9 cellular contexts compared by ENCODE assay signal in genomic region chr3:186002884-186003472, GRCh38.
DNase-seq lines count a peak whose midpoint lies in the region; ATAC-seq lines count a peak whose summit lies in the region.
"Had no signal": no experiment of that assay in that cellular context is flagged by ENCODE, and none has a peak within 500 bp of the region (broad histone marks: within the 10 kb centered on the region; RNA-seq: fewer than 3 reads in every experiment).

No MANE protein-coding gene starts in this region.

- H3K4me3 ChIP-seq in mesenchymal stem cell (ENCODE audit: insufficient read depth in 1 of 2, low read depth in 1 of 2, low read length in 2 of 2), result no peak overlapping the region
- H3K4me3 ChIP-seq: esophagus squamous epithelium had no signal

- H3K9me3 ChIP-seq in mesenchymal stem cell (ENCODE audit: control insufficient read depth, low read length), result no peaks in the 10 kb centered on the region
- H3K9me3 ChIP-seq: esophagus squamous epithelium had no signal

- H2BK12ac ChIP-seq in mesenchymal stem cell (ENCODE audit: low read length in 2 of 2), result no peak overlapping the region

- no peak overlapping the region for H2BK15ac ChIP-seq in mesenchymal stem cell (ENCODE audit: low read depth, poor library complexity, severe bottlenecking)

- H3K4me2 ChIP-seq in mesenchymal stem cell (ENCODE audit: low read length, poor library complexity, severe bottlenecking), result no peak overlapping the region

- no peak overlapping the region for H2AFZ ChIP-seq in mesenchymal stem cell (ENCODE audit: low read depth, low read length)

- H3K79me1 ChIP-seq in mesenchymal stem cell (replicated peaks; ENCODE audit: low read length, poor library complexity, severe bottlenecking), result no peaks in the 10 kb centered on the region

- WGBS in mesenchymal stem cell, result 41% methylated on average over 3 of the region's 3 CpGs

- H3K27ac Mint-ChIP-seq in activated CD8-positive, alpha-beta T cell treated with anti-CD3 and anti-CD28 coated beads, Interleukin-2, amount 10 ng/mL, durations not matched to agents 7 days and 5 days, result no peak overlapping the region
- no peak overlapping the region for H3K27ac Mint-ChIP-seq in effector memory CD8-positive, alpha-beta T cell

- H3K4me1 ChIP-seq in mesenchymal stem cell (ENCODE audit: control insufficient read depth, insufficient read depth, low read depth, low read length), result peaks cover 2% of the 10 kb centered on the region
- H3K4me1 ChIP-seq: esophagus squamous epithelium had no signal

- H3K23ac ChIP-seq in mesenchymal stem cell (ENCODE audit: low read length in 2 of 2), result no peak overlapping the region

- H2BK120ac ChIP-seq in mesenchymal stem cell (ENCODE audit: low read depth, low read length), result no peak overlapping the region

- DNase-seq in NCI-H1694 treated with DMSO at 0.1 percent for 48 hours (lab: John Stamatoyannopoulos, UW), result peak; percentile 23
- DNase-seq in NCI-H1694 (lab: John Stamatoyannopoulos, UW), result no peak
- peak; percentile 56 for DNase-seq in HT1080 (ENCODE audit: low read depth)
- DNase-seq in activated CD8-positive, alpha-beta T cell treated with anti-CD3 and anti-CD28 coated beads, Interleukin-2, amount 10 ng/mL, durations not matched to agents 7 days and 5 days, result peak; percentile 31
- peak; percentile 21 for DNase-seq in mesenchymal stem cell
- no peak for DNase-seq in stimulated activated naive CD4-positive, alpha-beta T cell (lab: John Stamatoyannopoulos, UW)
- DNase-seq in effector memory CD8-positive, alpha-beta T cell, result no peak
- DNase-seq: esophagus squamous epithelium had no signal

- no peaks in the 10 kb centered on the region for H3K27me3 ChIP-seq in mesenchymal stem cell (ENCODE audit: control insufficient read depth in 1 of 2, insufficient read depth in 1 of 2, low read length in 2 of 2)

- no peak overlapping the region for H3K27ac ChIP-seq in mesenchymal stem cell (ENCODE audit: low read length, poor library complexity, severe bottlenecking)
- H3K27ac ChIP-seq: esophagus squamous epithelium had no signal

- no peak overlapping the region for H3K4ac ChIP-seq in mesenchymal stem cell (ENCODE audit: low read depth in 1 of 2, low read length in 2 of 2)

- ATAC-seq in activated CD8-positive, alpha-beta T cell treated with anti-CD3 and anti-CD28 coated beads, Interleukin-2, amount 10 ng/mL, durations not matched to agents 7 days and 5 days, result no peak
- ATAC-seq in GM18511 (IDR thresholded peaks at IDR 0.05; ENCODE audit: unreplicated experiment), result no peak
- no peak for ATAC-seq in effector memory CD8-positive, alpha-beta T cell (replicated peaks)

- H3K36me3 ChIP-seq in mesenchymal stem cell (ENCODE audit: control insufficient read depth in 1 of 2, insufficient read depth in 2 of 2, low read depth in 1 of 2, low read length in 2 of 2), result no peaks in the 10 kb centered on the region
- H3K36me3 ChIP-seq: esophagus squamous epithelium had no signal

- H3K4me3 Mint-ChIP-seq in activated CD8-positive, alpha-beta T cell treated with anti-CD3 and anti-CD28 coated beads, Interleukin-2, amount 10 ng/mL, durations not matched to agents 7 days and 5 days, result no peak overlapping the region
- no peak overlapping the region for H3K4me3 Mint-ChIP-seq in effector memory CD8-positive, alpha-beta T cell

- no peak overlapping the region for H4K91ac ChIP-seq in mesenchymal stem cell (ENCODE audit: low read length)

- H2BK5ac ChIP-seq in mesenchymal stem cell (ENCODE audit: low read depth, low read length, poor library complexity, severe bottlenecking), result no peak overlapping the region

- no peaks in the 10 kb centered on the region for H3K9me3 Mint-ChIP-seq in activated CD8-positive, alpha-beta T cell treated with anti-CD3 and anti-CD28 coated beads, Interleukin-2, amount 10 ng/mL, durations not matched to agents 7 days and 5 days (ENCODE audit: insufficient read depth)
- H3K9me3 Mint-ChIP-seq in effector memory CD8-positive, alpha-beta T cell, result no peaks in the 10 kb centered on the region

- peaks cover 32% of the 10 kb centered on the region for H3K27me3 Mint-ChIP-seq in activated CD8-positive, alpha-beta T cell treated with anti-CD3 and anti-CD28 coated beads, Interleukin-2, amount 10 ng/mL, durations not matched to agents 7 days and 5 days (ENCODE audit: low read depth)
- H3K27me3 Mint-ChIP-seq in effector memory CD8-positive, alpha-beta T cell, result peaks cover 32 to 34% of the 10 kb centered on the region in 2 donors

- H3K4me1 Mint-ChIP-seq in activated CD8-positive, alpha-beta T cell treated with anti-CD3 and anti-CD28 coated beads, Interleukin-2, amount 10 ng/mL, durations not matched to agents 7 days and 5 days (ENCODE audit: low read depth), result no peaks in the 10 kb centered on the region
- H3K4me1 Mint-ChIP-seq in effector memory CD8-positive, alpha-beta T cell (ENCODE audit: low read depth in 2 of 2), result no peaks in the 10 kb centered on the region

- POLR2A ChIA-PET in activated CD8-positive, alpha-beta T cell treated with anti-CD3 and anti-CD28 coated beads, Interleukin-2, amount 10 ng/mL, durations not matched to agents 7 days and 5 days (lab: Charles Lee), result no interaction called here

- no peak overlapping the region for H3K9ac ChIP-seq in mesenchymal stem cell (ENCODE audit: low read length)

- no peak overlapping the region for H4K8ac ChIP-seq in mesenchymal stem cell (ENCODE audit: low read length)

- CTCF ChIA-PET in activated CD8-positive, alpha-beta T cell treated with anti-CD3 and anti-CD28 coated beads, Interleukin-2, amount 10 ng/mL, durations not matched to agents 7 days and 5 days (lab: Charles Lee), result interaction anchor here (1.1 to 2.7 kb wide), 4 partner anchors 20 to 537 kb away, joined by 3 to 9 read pairs (median 5); no protein-coding TSS in a partner anchor

- no peak overlapping the region for H3K14ac ChIP-seq in mesenchymal stem cell (ENCODE audit: low read length in 2 of 2)

- H3K18ac ChIP-seq in mesenchymal stem cell (ENCODE audit: low read depth in 1 of 2, low read length in 2 of 2), result no peak overlapping the region

- no peaks in the 10 kb centered on the region for H3K36me3 Mint-ChIP-seq in activated CD8-positive, alpha-beta T cell treated with anti-CD3 and anti-CD28 coated beads, Interleukin-2, amount 10 ng/mL, durations not matched to agents 7 days and 5 days (ENCODE audit: low read depth)
- no peaks in the 10 kb centered on the region for H3K36me3 Mint-ChIP-seq in effector memory CD8-positive, alpha-beta T cell (ENCODE audit: insufficient read depth)

- no peak overlapping the region for H2AK5ac ChIP-seq in mesenchymal stem cell (ENCODE audit: low read length, severe bottlenecking)

Comparison
In these comparisons a context has a peak if more than half of its experiments do, and no peak if none do; other contexts are left out.
1. DNase-seq: peak in NCI-H1694 treated with DMSO at 0.1 percent for 48 hours (single experiment), HT1080 (single experiment), activated CD8-positive, alpha-beta T cell treated with anti-CD3 and anti-CD28 coated beads, Interleukin-2, amount 10 ng/mL, durations not matched to agents 7 days and 5 days (single experiment) and mesenchymal stem cell (single experiment); none in NCI-H1694 (single experiment), stimulated activated naive CD4-positive, alpha-beta T cell (0 of 6) and effector memory CD8-positive, alpha-beta T cell (0 of 3).